ENCODE assay signal across 8 cellular contexts in the genomic region with DNA sequence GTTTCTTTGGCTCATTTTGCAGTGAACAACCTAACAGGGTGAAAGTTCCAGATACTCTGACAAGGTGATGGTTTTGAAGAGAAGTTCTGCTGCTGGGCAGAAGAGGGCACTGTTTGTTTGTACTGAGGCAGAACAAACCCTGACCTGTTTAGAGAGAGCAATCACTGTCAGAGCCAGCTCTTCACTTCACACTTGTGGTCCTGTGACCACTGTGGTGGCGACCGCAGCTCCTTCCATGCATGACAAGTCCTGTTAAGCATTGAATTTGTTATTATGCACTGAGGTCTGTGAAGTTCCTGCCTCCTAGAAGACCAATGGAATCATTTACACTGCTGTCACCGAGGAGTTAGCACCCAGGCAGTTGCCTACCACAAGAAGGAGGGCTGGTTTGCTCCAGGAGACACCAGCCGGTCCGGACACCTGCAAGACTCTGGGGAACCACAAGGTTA.
DNase-seq lines count a peak whose midpoint lies in the region; TF ChIP-seq lines count a peak whose summit lies in the region.

No MANE protein-coding gene starts in this region.

- H3K79me2 ChIP-seq in Loucy (ENCODE audit: insufficient read depth, low read length) (no peaks in the 10 kb centered on the region), SU-DHL-6 (ENCODE audit: insufficient read depth, low read length) (no peaks in the 10 kb centered on the region)

- H3K4me3 ChIP-seq in GM12864 (ENCODE audit: low read depth, low read length): no peak overlapping the region
- no peak overlapping the region for H3K4me3 ChIP-seq in HAP-1
- no peak overlapping the region for H3K4me3 ChIP-seq in Loucy (ENCODE audit: low read length, poor library complexity, severe bottlenecking)
- no peak overlapping the region for H3K4me3 ChIP-seq in SU-DHL-6 (ENCODE audit: insufficient read depth, low read length, poor library complexity, severe bottlenecking)
- H3K4me3 ChIP-seq in left ventricle myocardium inferior: no peak overlapping the region
- H3K4me3 ChIP-seq in sigmoid colon: no peak overlapping the region

- H3F3A ChIP-seq in Loucy (ENCODE audit: low read depth): no peaks in the 10 kb centered on the region
- H3F3A ChIP-seq in SU-DHL-6 (ENCODE audit: insufficient read depth): no peaks in the 10 kb centered on the region

- H3K36me3 ChIP-seq in HAP-1 (replicated peaks): no peaks in the 10 kb centered on the region
- H3K36me3 ChIP-seq in Loucy (ENCODE audit: insufficient read depth, low read length): no peaks in the 10 kb centered on the region
- H3K36me3 ChIP-seq in SU-DHL-6 (ENCODE audit: low read length): no peaks in the 10 kb centered on the region
- no peaks in the 10 kb centered on the region for H3K36me3 ChIP-seq in left ventricle myocardium inferior
- H3K36me3 ChIP-seq in sigmoid colon: no peaks in the 10 kb centered on the region

- H3K9me3 ChIP-seq in HAP-1: no peaks in the 10 kb centered on the region
- no peaks in the 10 kb centered on the region for H3K9me3 ChIP-seq in Loucy (ENCODE audit: insufficient read depth, low read depth, low read length)
- no peaks in the 10 kb centered on the region for H3K9me3 ChIP-seq in SU-DHL-6 (ENCODE audit: insufficient read depth, low read length)
- H3K9me3 ChIP-seq in left ventricle myocardium inferior (replicated peaks): no peaks in the 10 kb centered on the region
- no peaks in the 10 kb centered on the region for H3K9me3 ChIP-seq in sigmoid colon

- no peaks in the 10 kb centered on the region for H4K20me1 ChIP-seq in Loucy (ENCODE audit: insufficient read depth, low read length, poor library complexity, severe bottlenecking)
- no peaks in the 10 kb centered on the region for H4K20me1 ChIP-seq in SU-DHL-6 (ENCODE audit: low read depth, low read length)

- whole genome bisulfite sequencing in sigmoid colon, 2 donors: 25 to 33% methylated on average over 5 of the region's 5 CpGs

- TF ChIP-seq POLR2A in sigmoid colon (IDR thresholded peaks at IDR 0.05): no peak

- no peak for TF ChIP-seq EP300 in sigmoid colon (IDR thresholded peaks at IDR 0.05)

- no peak overlapping the region for H2AFZ ChIP-seq in Loucy (ENCODE audit: low read length)
- no peak overlapping the region for H2AFZ ChIP-seq in SU-DHL-6 (ENCODE audit: low read depth, low read length, severe bottlenecking)

- H3K9ac ChIP-seq in Loucy (ENCODE audit: low read depth, low read length, poor library complexity, severe bottlenecking) (no peak overlapping the region), SU-DHL-6 (ENCODE audit: low read length) (no peak overlapping the region)

- in situ Hi-C loops in HAP-1 (cut with MboI; ENCODE audit: low sequenced_read_pairs): no loop called here

- H3K4me1 ChIP-seq in HAP-1: no peaks in the 10 kb centered on the region
- peaks cover 13% of the 10 kb centered on the region for H3K4me1 ChIP-seq in Loucy (ENCODE audit: insufficient read depth, low read length, poor library complexity, severe bottlenecking)
- peaks cover 8% of the 10 kb centered on the region for H3K4me1 ChIP-seq in left ventricle myocardium inferior
- H3K4me1 ChIP-seq in sigmoid colon: no peaks in the 10 kb centered on the region

- H3K27me3 ChIP-seq in HAP-1 (ENCODE audit: low read depth): no peaks in the 10 kb centered on the region
- peaks cover 14% of the 10 kb centered on the region for H3K27me3 ChIP-seq in Loucy (ENCODE audit: insufficient read depth, low read length, poor library complexity, severe bottlenecking)
- no peaks in the 10 kb centered on the region for H3K27me3 ChIP-seq in SU-DHL-6 (ENCODE audit: low read length)
- H3K27me3 ChIP-seq in left ventricle myocardium inferior (ENCODE audit: low read depth): no peaks in the 10 kb centered on the region
- no peaks in the 10 kb centered on the region for H3K27me3 ChIP-seq in sigmoid colon

- intact Hi-C loops in left ventricle myocardium inferior (cut with micrococcal nuclease) (no loop called here), sigmoid colon (cut with DNase I) (no loop called here)

- H3K27ac ChIP-seq in SU-DHL-6 (ENCODE audit: low read depth, low read length) (no peak overlapping the region), left ventricle myocardium inferior (replicated peaks) (peak overlapping the region; percentile 55), sigmoid colon (no peak overlapping the region)

- TF ChIP-seq CTCF in GM12864 (IDR thresholded peaks at IDR 0.05; ENCODE audit: low read depth, low read length, missing control alignments) (peak; percentile 93), Loucy (conservative IDR thresholded peaks at IDR 0.05; ENCODE audit: low read length) (peak; percentile 71), SU-DHL-6 (IDR thresholded peaks at IDR 0.05; ENCODE audit: insufficient read depth, low read length, poor library complexity, severe bottlenecking) (peak; percentile 38), left ventricle myocardium inferior (IDR thresholded peaks at IDR 0.05; ENCODE audit: borderline replicate concordance) (peak; percentile 79), sigmoid colon (IDR thresholded peaks at IDR 0.05) (peak; percentile 11 to 55 (median 38))

- H3K9me2 ChIP-seq in Loucy (replicated peaks; ENCODE audit: low read depth, low read length) (no peaks in the 10 kb centered on the region), SU-DHL-6 (replicated peaks; ENCODE audit: insufficient read depth, low read length) (no peaks in the 10 kb centered on the region)

- H3K4me2 ChIP-seq in Loucy (ENCODE audit: low read depth, low read length, poor library complexity, severe bottlenecking) (no peak overlapping the region), SU-DHL-6 (ENCODE audit: low read depth, low read length, poor library complexity, severe bottlenecking) (no peak overlapping the region)

- DNase-seq in GM12864 (ENCODE audit: low read depth) (peak; percentile 89), HAP-1 (ENCODE audit: low spot score in 2 of 2) (peak; percentile 47 to 58), left ventricle myocardium inferior (peak; percentile 30), sigmoid colon (peak; percentile 66), NCI-H774 (lab: John Stamatoyannopoulos, UW) (no peak)
- peak; percentile 3 for DNase-seq in activated naive CD8-positive, alpha-beta T cell treated with anti-CD3 and anti-CD28 coated beads, Interleukin-2, amount 50 U/mL, for 16 hours (ENCODE audit: low read depth, low spot score)

Comparison
In these comparisons a context has a peak if more than half of its experiments do, and no peak if none do; other contexts are left out.
1. CTCF ChIP-seq: peak in every context shown above with its lines; median percentile 93 in GM12864; 79 in left ventricle myocardium inferior; 71 in Loucy; 38 in SU-DHL-6; 38 in sigmoid colon.